In genomic region chr1:197399691-197400521, GRCh38 we compare ENCODE assay signal across 8 cellular contexts.
DNase-seq lines count a peak whose midpoint lies in the region; ATAC-seq and TF ChIP-seq lines count a peak whose summit lies in the region.

No MANE protein-coding gene starts in this region.

- H3K27me3 Mint-ChIP-seq in Calu3 (ENCODE audit: unreplicated experiment) (no peaks in the 10 kb centered on the region), WTC11 (ENCODE audit: low read depth) (no peaks in the 10 kb centered on the region)

- H3K27ac Mint-ChIP-seq in Calu3 (ENCODE audit: unreplicated experiment) (no peak overlapping the region), WTC11 (no peak overlapping the region)

- H3K4me3 Mint-ChIP-seq in Calu3 (ENCODE audit: low read depth, unreplicated experiment) (no peak overlapping the region), WTC11 (no peak overlapping the region)

- H3K36me3 Mint-ChIP-seq in Calu3 (ENCODE audit: insufficient read depth, unreplicated experiment) = no peaks in the 10 kb centered on the region
- peaks cover 3% of the 10 kb centered on the region; the same call in 1 of the 2 replicates for H3K36me3 Mint-ChIP-seq in WTC11

- TF ChIP-seq CTCF in Calu3 (IDR thresholded peaks at IDR 0.05; ENCODE audit: unreplicated experiment) (peak; percentile 60), WTC11 (IDR thresholded peaks at IDR 0.05) (peak; percentile 38; the same call in 1 of the 2 replicates)

- POLR2A ChIA-PET in WTC11 (lab: Charles Lee) = interaction anchor here (0.6 to 0.7 kb wide), 6 partner anchors 12 to 630 kb away, joined by 3 to 6 read pairs (median 4); no protein-coding TSS in a partner anchor

- CTCF ChIA-PET in Calu3 (lab: Charles Lee) (interaction anchor here (0.7 to 1.5 kb wide), 15 partner anchors 10 to 1286 kb away, joined by 3 to 8 read pairs (median 5); partner anchors contain the start of gene C1orf53), WTC11 (lab: Charles Lee) (interaction anchor here (0.6 to 1.7 kb wide), 36 partner anchors 8 to 1282 kb away, joined by 3 to 19 read pairs (median 4); no protein-coding TSS in a partner anchor)

- H3K9me3 Mint-ChIP-seq in Calu3 (ENCODE audit: low read depth, unreplicated experiment) (no peaks in the 10 kb centered on the region), WTC11 (peaks cover 21% of the 10 kb centered on the region)

- intact Hi-C loops in Calu3 (cut with micrococcal nuclease; ENCODE audit: unreplicated experiment) = loop anchor here (5.0 to 10.0 kb wide), 2 partner anchors 122 to 1285 kb away; no protein-coding TSS in a partner anchor

- ATAC-seq in GM18870 (IDR thresholded peaks at IDR 0.05; ENCODE audit: unreplicated experiment) = peak; percentile 71
- ATAC-seq in HG03097 (IDR thresholded peaks at IDR 0.05; ENCODE audit: low FRiP score, unreplicated experiment) = peak; percentile 86
- peak; percentile 91 for ATAC-seq in WTC11
- no peak for ATAC-seq in HG03196 (IDR thresholded peaks at IDR 0.05; ENCODE audit: unreplicated experiment)

- peaks cover 9% of the 10 kb centered on the region for H3K4me1 Mint-ChIP-seq in Calu3 (ENCODE audit: low read depth, unreplicated experiment)
- H3K4me1 Mint-ChIP-seq in WTC11 = peaks cover 8% of the 10 kb centered on the region

- DNase-seq in Calu3 (peak; percentile 52), NCI-H2171 treated with DMSO at 0.1 percent for 48 hours (lab: John Stamatoyannopoulos, UW) (peak; percentile 54), WTC11 (ENCODE audit: low spot score) (peak; percentile 10), iris pigment epithelial cell (ENCODE audit: low read depth) (peak; percentile 64), NCI-H187 (lab: John Stamatoyannopoulos, UW) (no peak)

- no TSS peak for BruUV-seq in Calu3 (replicated peaks; lab: Mats Ljungman, UMichigan)

TF ChIP-seq in WTC11, 78 proteins besides CTCF, POLR2A, EP300 and RAD21:
- TF ChIP-seq OVOL2 (CRISPR knock-in tag; IDR thresholded peaks at IDR 0.05; ENCODE audit: borderline replicate concordance) (no peak), FOXP1 (CRISPR knock-in tag; IDR thresholded peaks at IDR 0.05; ENCODE audit: borderline replicate concordance) (no peak), NFYB (CRISPR knock-in tag; conservative IDR thresholded peaks at IDR 0.05; ENCODE audit: low read depth) (no peak), IRF2 (CRISPR knock-in tag; IDR thresholded peaks at IDR 0.05; ENCODE audit: borderline replicate concordance, low read depth) (no peak), TEAD1 (CRISPR knock-in tag; IDR thresholded peaks at IDR 0.05) (no peak), CREB1 (CRISPR knock-in tag; IDR thresholded peaks at IDR 0.05) (no peak), HMGXB4 (CRISPR knock-in tag; IDR thresholded peaks at IDR 0.05) (no peak), ZNF317 (CRISPR knock-in tag; IDR thresholded peaks at IDR 0.05; ENCODE audit: borderline replicate concordance, low read depth) (no peak), E2F1 (CRISPR knock-in tag; IDR thresholded peaks at IDR 0.05) (no peak), MXD4 (CRISPR knock-in tag; IDR thresholded peaks at IDR 0.05; ENCODE audit: borderline replicate concordance) (no peak), ZNF219 (CRISPR knock-in tag; IDR thresholded peaks at IDR 0.05; ENCODE audit: borderline replicate concordance) (no peak), FOXK1 (CRISPR knock-in tag; IDR thresholded peaks at IDR 0.05) (no peak), USF1 (CRISPR knock-in tag; IDR thresholded peaks at IDR 0.05) (no peak), JAZF1 (CRISPR knock-in tag; IDR thresholded peaks at IDR 0.05) (no peak), SMAD3 (CRISPR knock-in tag; IDR thresholded peaks at IDR 0.05; ENCODE audit: borderline replicate concordance) (no peak), E2F4 (CRISPR knock-in tag; IDR thresholded peaks at IDR 0.05; ENCODE audit: borderline replicate concordance, low read depth) (no peak), KAT7 (CRISPR knock-in tag; IDR thresholded peaks at IDR 0.05; ENCODE audit: borderline replicate concordance) (no peak), TP53 (CRISPR knock-in tag; IDR thresholded peaks at IDR 0.05) (no peak), ZMAT4 (CRISPR knock-in tag; IDR thresholded peaks at IDR 0.05) (no peak), PRRX2 (CRISPR knock-in tag; IDR thresholded peaks at IDR 0.05) (no peak)
TF ChIP-seq in WTC11: peak in this region for 0.

Comparison
In these comparisons a context has a peak if more than half of its experiments do, and no peak if none do; other contexts are left out.
1. DNase-seq: peak in Calu3 (single experiment), NCI-H2171 treated with DMSO at 0.1 percent for 48 hours (single experiment), WTC11 (single experiment) and iris pigment epithelial cell (single experiment); none in NCI-H187 (0 of 2).